ENCODE assay signal across 1 cellular context in genomic region chr20:46657137-46657536, GRCh38.
TF ChIP-seq lines count a peak whose summit lies in the region.

No MANE protein-coding gene starts in this region.

TF ChIP-seq in HepG2, 621 proteins besides CTCF, POLR2A, EP300 and RAD21:
- TF ChIP-seq ZNF160 (CRISPR knock-in tag; IDR thresholded peaks at IDR 0.05) (peak; percentile 95), ZNF496 (CRISPR knock-in tag; IDR thresholded peaks at IDR 0.05; ENCODE audit: insufficient replicate concordance) (no peak), ASH2L (IDR thresholded peaks at IDR 0.05; ENCODE audit: insufficient read length, low read depth, low read length) (no peak)
